30 cellular contexts compared by ENCODE assay signal in the genomic region with DNA sequence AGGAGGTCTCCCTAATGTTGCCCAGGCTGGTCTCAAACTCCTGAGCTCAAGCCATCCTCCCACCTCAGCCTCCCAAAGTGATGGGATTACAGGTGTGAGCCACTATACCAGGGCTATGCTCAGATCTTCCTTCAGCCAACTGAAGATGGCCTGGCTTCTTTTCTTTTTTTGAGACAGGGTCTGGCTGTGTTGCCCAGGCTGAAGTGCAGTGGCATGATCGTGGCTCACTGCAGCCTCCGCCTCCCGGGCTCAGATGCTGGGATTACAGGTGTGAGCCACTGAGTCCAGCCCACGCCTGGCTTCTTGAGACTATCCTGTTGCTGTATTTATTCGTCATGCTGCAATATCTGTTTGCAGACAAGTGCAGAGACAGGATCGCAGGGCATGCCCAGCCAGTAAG.
"Had no signal": no experiment of that assay in that cellular context is flagged by ENCODE, and none has a peak within 500 bp of the region (broad histone marks: within the 10 kb centered on the region; RNA-seq: fewer than 3 reads in every experiment).

No MANE protein-coding gene starts in this region.

- H3K4me1 ChIP-seq: foreskin keratinocyte had no signal

- H3K27me3 ChIP-seq: adrenal gland, body of pancreas, esophagus muscularis mucosa, foreskin keratinocyte, gastrocnemius medialis, heart left ventricle had no signal

- H3K9me3 ChIP-seq: adrenal gland, body of pancreas, esophagus muscularis mucosa, gastrocnemius medialis, heart left ventricle had no signal

- DNase-seq: activated B cell treated with CpG ODN at 0.5 μM for 24 hours; activated CD4-positive, alpha-beta memory T cell treated with anti-CD3 and anti-CD28 coated beads for 36 hours; activated CD4-positive, alpha-beta T cell treated with anti-CD3 and anti-CD28 coated beads for 36 hours; activated CD4-positive, alpha-beta T cell treated with anti-CD3 and anti-CD28 coated beads, Interleukin-2, amount 10 ng/mL, durations not matched to agents 24 days and 14 days; activated CD8-positive, alpha-beta memory T cell treated with anti-CD3 and anti-CD28 coated beads, Interleukin-2, amount 10 ng/mL, durations not matched to agents 7 days and 5 days; activated CD8-positive, alpha-beta memory T cell treated with anti-CD3 and anti-CD28 coated beads, Interleukin-2, amount 50 U/mL, for 4 hours; activated CD8-positive, alpha-beta T cell treated with anti-CD3 and anti-CD28 coated beads, Interleukin-2, amount 10 ng/mL, durations not matched to agents 7 days and 5 days; activated effector memory CD4-positive, alpha-beta T cell treated with anti-CD3 and anti-CD28 coated beads, Interleukin-2, amount 50 U/mL, for 16 hours; activated naive CD4-positive, alpha-beta T cell treated with anti-CD3 and anti-CD28 coated beads for 36 hours; activated naive CD8-positive, alpha-beta T cell treated with anti-CD3 and anti-CD28 coated beads for 36 hours; activated naive CD8-positive, alpha-beta T cell treated with anti-CD3 and anti-CD28 coated beads, Interleukin-2, amount 50 U/mL, for 24 hours; activated T-cell treated with anti-CD3 and anti-CD28 coated beads, Interleukin-2, amount 50 U/mL, for 1 hour; activated T-cell treated with anti-CD3 and anti-CD28 coated beads, Interleukin-2, amount 50 U/mL, for 48 hours; adrenal gland; amygdala; aorta; body of pancreas; caudate nucleus; cortex of kidney; dermis blood vessel endothelial cell; effector CD4-positive, alpha-beta T cell; effector memory CD8-positive, alpha-beta T cell; erythroblast; foreskin keratinocyte; gastrocnemius medialis; glutamatergic neuron; heart left ventricle; T-helper 2 cell had no signal

- H3K4me3 ChIP-seq: adrenal gland, body of pancreas, esophagus muscularis mucosa, gastrocnemius medialis, heart left ventricle had no signal

- H3K27ac ChIP-seq: adrenal gland, body of pancreas, esophagus muscularis mucosa, foreskin keratinocyte, gastrocnemius medialis, heart left ventricle, VCaP had no signal
